41 cellular contexts compared by ENCODE assay signal in genomic region chr9:8940650-8941049, GRCh38.
"Had no signal": no experiment of that assay in that cellular context is flagged by ENCODE, and none has a peak within 500 bp of the region (broad histone marks: within the 10 kb centered on the region; RNA-seq: fewer than 3 reads in every experiment).

No MANE protein-coding gene starts in this region.

- H3K4me3 Mint-ChIP-seq: activated naive CD4-positive, alpha-beta T cell treated with anti-CD3 and anti-CD28 coated beads for 36 hours; activated naive CD4-positive, alpha-beta T cell treated with anti-CD3 and anti-CD28 coated beads, Interleukin-2, amount 10 ng/mL, durations not matched to agents 7 days and 5 days; activated naive CD4-positive, alpha-beta T cell treated with anti-CD3 and anti-CD28 coated beads, Interleukin-2, amount 50 U/mL, for 24 hours; activated naive CD8-positive, alpha-beta T cell; activated naive CD8-positive, alpha-beta T cell treated with anti-CD3 and anti-CD28 coated beads for 36 hours; activated naive CD8-positive, alpha-beta T cell treated with anti-CD3 and anti-CD28 coated beads, Interleukin-2, amount 10 ng/mL, durations not matched to agents 7 days and 5 days; activated naive CD8-positive, alpha-beta T cell treated with anti-CD3 and anti-CD28 coated beads, Interleukin-2, amount 50 U/mL, for 24 hours; activated T-cell treated with anti-CD3 and anti-CD28 coated beads, Interleukin-2, amount 50 U/mL, for 24 hours; activated T-cell treated with anti-CD3 and anti-CD28 coated beads, Interleukin-2, amount 50 U/mL, for 4 hours; activated T-cell treated with anti-CD3 and anti-CD28 coated beads, Interleukin-2, amount 50 U/mL, for 72 hours; activated T-helper 1 cell treated with anti-CD3 and anti-CD28 coated beads, Interleukin-12 subunit alpha, Interleukin-12 subunit beta, Interleukin-2, Interleukin-4 antibody, amounts not matched to agents 30 ng/mL and 10 ng/mL and 1 ng/mL, durations not matched to agents 14 hours and 24 hours and 36 hours; activated T-helper 17 cell treated with anti-CD3 and anti-CD28 coated beads, Interleukin-2, amount 50 U/mL, for 72 hours; brain; central memory CD8-positive, alpha-beta T cell had no signal

- H3K27ac ChIP-seq: adrenal gland, ascending aorta, body of pancreas, brain microvascular endothelial cell, breast epithelium, cardiac muscle cell had no signal

- H3K27ac Mint-ChIP-seq: activated naive CD4-positive, alpha-beta T cell treated with anti-CD3 and anti-CD28 coated beads for 36 hours; activated naive CD4-positive, alpha-beta T cell treated with anti-CD3 and anti-CD28 coated beads, Interleukin-2, amount 10 ng/mL, durations not matched to agents 7 days and 5 days; activated naive CD4-positive, alpha-beta T cell treated with anti-CD3 and anti-CD28 coated beads, Interleukin-2, amount 50 U/mL, for 24 hours; activated naive CD4-positive, alpha-beta T cell treated with anti-CD3 and anti-CD28 coated beads, Interleukin-2, amount 50 U/mL, for 72 hours; activated naive CD8-positive, alpha-beta T cell; activated naive CD8-positive, alpha-beta T cell treated with anti-CD3 and anti-CD28 coated beads for 36 hours; activated naive CD8-positive, alpha-beta T cell treated with anti-CD3 and anti-CD28 coated beads, Interleukin-2, amount 10 ng/mL, durations not matched to agents 7 days and 5 days; activated naive CD8-positive, alpha-beta T cell treated with anti-CD3 and anti-CD28 coated beads, Interleukin-2, amount 50 U/mL, for 24 hours; activated T-cell treated with anti-CD3 and anti-CD28 coated beads, Interleukin-2, amount 50 U/mL, for 24 hours; activated T-cell treated with anti-CD3 and anti-CD28 coated beads, Interleukin-2, amount 50 U/mL, for 72 hours; activated T-helper 1 cell treated with anti-CD3 and anti-CD28 coated beads, Interleukin-12 subunit alpha, Interleukin-12 subunit beta, Interleukin-2, Interleukin-4 antibody, amounts not matched to agents 30 ng/mL and 10 ng/mL and 1 ng/mL, durations not matched to agents 14 hours and 24 hours and 36 hours; activated T-helper 17 cell treated with anti-CD3 and anti-CD28 coated beads, Interleukin-2, amount 50 U/mL, for 72 hours; activated T-helper 2 cell treated with anti-CD3 and anti-CD28 coated beads, Interferon-gamma antibody, Interleukin-2, Interleukin-4, amounts not matched to agents 10 μg/mL and 5 μg/mL and 100 μg/mL, durations not matched to agents 14 hours and 24 hours and 36 hours; brain had no signal

- H3K36me3 ChIP-seq: adrenal gland, ascending aorta, brain microvascular endothelial cell, breast epithelium, cardiac muscle cell had no signal

- H3K4me1 ChIP-seq: adrenal gland, ascending aorta, body of pancreas, breast epithelium had no signal

- H3K27me3 ChIP-seq: adrenal gland, ascending aorta, body of pancreas, brain microvascular endothelial cell, breast epithelium, cardiac muscle cell had no signal

- ATAC-seq: activated naive CD4-positive, alpha-beta T cell treated with anti-CD3 and anti-CD28 coated beads, Interleukin-2, amount 50 U/mL, for 72 hours; activated naive CD8-positive, alpha-beta T cell treated with anti-CD3 and anti-CD28 coated beads, Interleukin-2, amount 50 U/mL, for 24 hours; activated T-cell treated with anti-CD3 and anti-CD28 coated beads, Interleukin-2, amount 50 U/mL, for 4 hours; activated T-cell treated with anti-CD3 and anti-CD28 coated beads, Interleukin-2, amount 50 U/mL, for 72 hours; activated T-helper 17 cell treated with anti-CD3 and anti-CD28 coated beads, Interleukin-2, amount 50 U/mL, for 72 hours; body of pancreas had no signal

- H3K4me1 Mint-ChIP-seq: activated naive CD4-positive, alpha-beta T cell treated with anti-CD3 and anti-CD28 coated beads, Interleukin-2, amount 10 ng/mL, durations not matched to agents 7 days and 5 days; activated naive CD4-positive, alpha-beta T cell treated with anti-CD3 and anti-CD28 coated beads, Interleukin-2, amount 50 U/mL, for 24 hours; activated naive CD8-positive, alpha-beta T cell treated with anti-CD3 and anti-CD28 coated beads for 36 hours; activated naive CD8-positive, alpha-beta T cell treated with anti-CD3 and anti-CD28 coated beads, Interleukin-2, amount 10 ng/mL, durations not matched to agents 7 days and 5 days; activated naive CD8-positive, alpha-beta T cell treated with anti-CD3 and anti-CD28 coated beads, Interleukin-2, amount 50 U/mL, for 24 hours; activated T-helper 17 cell treated with anti-CD3 and anti-CD28 coated beads, Interleukin-2, amount 50 U/mL, for 72 hours; central memory CD8-positive, alpha-beta T cell had no signal

- H3K9me3 Mint-ChIP-seq: activated naive CD4-positive, alpha-beta T cell treated with anti-CD3 and anti-CD28 coated beads for 36 hours; activated naive CD8-positive, alpha-beta T cell treated with anti-CD3 and anti-CD28 coated beads, Interleukin-2, amount 10 ng/mL, durations not matched to agents 7 days and 5 days; activated naive CD8-positive, alpha-beta T cell treated with anti-CD3 and anti-CD28 coated beads, Interleukin-2, amount 50 U/mL, for 24 hours; activated T-helper 1 cell treated with anti-CD3 and anti-CD28 coated beads, Interleukin-12 subunit alpha, Interleukin-12 subunit beta, Interleukin-2, Interleukin-4 antibody, amounts not matched to agents 30 ng/mL and 10 ng/mL and 1 ng/mL, durations not matched to agents 14 hours and 24 hours and 36 hours; activated T-helper 2 cell treated with anti-CD3 and anti-CD28 coated beads, Interferon-gamma antibody, Interleukin-2, Interleukin-4, amounts not matched to agents 10 μg/mL and 5 μg/mL and 100 μg/mL, durations not matched to agents 14 hours and 24 hours and 36 hours had no signal

- FAIRE-seq: astrocyte, bronchial epithelial cell had no signal

- H3K36me3 Mint-ChIP-seq: activated naive CD4-positive, alpha-beta T cell treated with anti-CD3 and anti-CD28 coated beads, Interleukin-2, amount 10 ng/mL, durations not matched to agents 7 days and 5 days; activated naive CD4-positive, alpha-beta T cell treated with anti-CD3 and anti-CD28 coated beads, Interleukin-2, amount 50 U/mL, for 24 hours; activated naive CD4-positive, alpha-beta T cell treated with anti-CD3 and anti-CD28 coated beads, Interleukin-2, amount 50 U/mL, for 72 hours; activated naive CD8-positive, alpha-beta T cell; activated naive CD8-positive, alpha-beta T cell treated with anti-CD3 and anti-CD28 coated beads for 36 hours; activated naive CD8-positive, alpha-beta T cell treated with anti-CD3 and anti-CD28 coated beads, Interleukin-2, amount 10 ng/mL, durations not matched to agents 7 days and 5 days; brain had no signal

- DNase-seq: activated effector memory CD4-positive, alpha-beta T cell treated with anti-CD3 and anti-CD28 coated beads, Interleukin-2, amount 50 U/mL, for 16 hours; activated effector memory CD4-positive, alpha-beta T cell treated with Interleukin-2 at 50 U/mL for 16 hours; activated gamma-delta T cell; activated gamma-delta T cell treated with Interleukin-2 at 50 U/mL for 16 hours; activated naive CD4-positive, alpha-beta T cell; activated naive CD4-positive, alpha-beta T cell treated with anti-CD3 and anti-CD28 coated beads for 36 hours; activated naive CD4-positive, alpha-beta T cell treated with anti-CD3 and anti-CD28 coated beads, Interleukin-2, amount 10 ng/mL, durations not matched to agents 7 days and 5 days; activated naive CD4-positive, alpha-beta T cell treated with anti-CD3 and anti-CD28 coated beads, Interleukin-2, amount 50 U/mL, for 16 hours; activated naive CD4-positive, alpha-beta T cell treated with Interleukin-2 at 50 U/mL for 16 hours; activated naive CD8-positive, alpha-beta T cell treated with anti-CD3 and anti-CD28 coated beads for 36 hours; activated naive CD8-positive, alpha-beta T cell treated with anti-CD3 and anti-CD28 coated beads, Interleukin-2, amount 10 ng/mL, durations not matched to agents 7 days and 5 days; activated naive CD8-positive, alpha-beta T cell treated with anti-CD3 and anti-CD28 coated beads, Interleukin-2, amount 50 U/mL, for 24 hours; activated T-cell treated with anti-CD3 and anti-CD28 coated beads for 4 hours; activated T-cell treated with anti-CD3 and anti-CD28 coated beads, Interleukin-2, amount 50 U/mL, for 1 hour; activated T-cell treated with anti-CD3 and anti-CD28 coated beads, Interleukin-2, amount 50 U/mL, for 24 hours; activated T-cell treated with anti-CD3 and anti-CD28 coated beads, Interleukin-2, amount 50 U/mL, for 4 hours; activated T-cell treated with anti-CD3 and anti-CD28 coated beads, Interleukin-2, amount 50 U/mL, for 48 hours; activated T-cell treated with anti-CD3 and anti-CD28 coated beads, Interleukin-2, amount 50 U/mL, for 72 hours; adrenal gland; amniotic stem cell; amygdala; anterior cingulate cortex; aorta; body of pancreas; brain microvascular endothelial cell; caudate nucleus; central memory CD4-positive, alpha-beta T cell; cerebellar nuclear complex had no signal

- H3K9me3 ChIP-seq: adrenal gland, ascending aorta, body of pancreas had no signal

- H3K4me3 ChIP-seq: adrenal gland, ascending aorta, body of pancreas, breast epithelium, cardiac muscle cell had no signal

- H3K27me3 Mint-ChIP-seq: activated naive CD4-positive, alpha-beta T cell treated with anti-CD3 and anti-CD28 coated beads, Interleukin-2, amount 10 ng/mL, durations not matched to agents 7 days and 5 days; activated naive CD4-positive, alpha-beta T cell treated with anti-CD3 and anti-CD28 coated beads, Interleukin-2, amount 50 U/mL, for 24 hours; activated naive CD8-positive, alpha-beta T cell; activated naive CD8-positive, alpha-beta T cell treated with anti-CD3 and anti-CD28 coated beads for 36 hours; activated naive CD8-positive, alpha-beta T cell treated with anti-CD3 and anti-CD28 coated beads, Interleukin-2, amount 10 ng/mL, durations not matched to agents 7 days and 5 days; activated naive CD8-positive, alpha-beta T cell treated with anti-CD3 and anti-CD28 coated beads, Interleukin-2, amount 50 U/mL, for 24 hours; activated T-cell treated with anti-CD3 and anti-CD28 coated beads, Interleukin-2, amount 50 U/mL, for 24 hours; activated T-helper 17 cell treated with anti-CD3 and anti-CD28 coated beads, Interleukin-2, amount 50 U/mL, for 72 hours; brain; central memory CD8-positive, alpha-beta T cell had no signal
